ENCODE assay signal across 1 cellular context in genomic region chr6:44061375-44062104, GRCh38.
TF ChIP-seq lines count a peak whose summit lies in the region.

No MANE protein-coding gene starts in this region.

TF ChIP-seq in IMR-90, 13 proteins besides CTCF, POLR2A, EP300 and RAD21:
- TF ChIP-seq BHLHE40 (IDR thresholded peaks at IDR 0.05; ENCODE audit: low read depth, low read length) (no peak), MAFK (IDR thresholded peaks at IDR 0.05; ENCODE audit: low read depth, low read length) (no peak), ELK1 (IDR thresholded peaks at IDR 0.05; ENCODE audit: borderline replicate concordance, low read depth, low read length) (no peak), CEBPB (IDR thresholded peaks at IDR 0.05; ENCODE audit: low read depth, low read length) (peak; percentile 72), FOS (IDR thresholded peaks at IDR 0.05; ENCODE audit: low read depth, low read length) (peak; percentile 72), NFE2L2 (IDR thresholded peaks at IDR 0.05; ENCODE audit: low read depth, low read length) (no peak)
- TF ChIP-seq, protein P1, sequence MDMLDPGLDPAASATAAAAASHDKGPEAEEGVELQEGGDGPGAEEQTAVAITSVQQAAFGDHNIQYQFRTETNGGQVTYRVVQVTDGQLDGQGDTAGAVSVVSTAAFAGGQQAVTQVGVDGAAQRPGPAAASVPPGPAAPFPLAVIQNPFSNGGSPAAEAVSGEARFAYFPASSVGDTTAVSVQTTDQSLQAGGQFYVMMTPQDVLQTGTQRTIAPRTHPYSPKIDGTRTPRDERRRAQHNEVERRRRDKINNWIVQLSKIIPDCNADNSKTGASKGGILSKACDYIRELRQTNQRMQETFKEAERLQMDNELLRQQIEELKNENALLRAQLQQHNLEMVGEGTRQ (IDR thresholded peaks at IDR 0.05; ENCODE audit: low read depth, low read length) = no peak
TF ChIP-seq in IMR-90: peak in this region for 2.
